Comparison of ENCODE assay signal across 8 cellular contexts in genomic region chr22:27212617-27213177, GRCh38.
DNase-seq lines count a peak whose midpoint lies in the region; TF ChIP-seq lines count a peak whose summit lies in the region.

No MANE protein-coding gene starts in this region.

- H3F3A ChIP-seq in neural progenitor cell (ENCODE audit: low read depth) = no peaks in the 10 kb centered on the region

- H3K27ac ChIP-seq in epithelial cell of prostate (peak overlapping the region; percentile 25), neural progenitor cell (no peak overlapping the region)

- H3K79me2 ChIP-seq in neural progenitor cell (ENCODE audit: low read depth) = no peaks in the 10 kb centered on the region

- H3K4me3 Mint-ChIP-seq in neural progenitor cell (no peak overlapping the region), immature natural killer cell (no peak overlapping the region)
- no peak overlapping the region for H3K4me3 Mint-ChIP-seq in activated naive CD8-positive, alpha-beta T cell treated with anti-CD3 and anti-CD28 coated beads for 36 hours

- no peaks in the 10 kb centered on the region for H3K36me3 ChIP-seq in neural progenitor cell

- H3K36me3 Mint-ChIP-seq in neural progenitor cell (no peaks in the 10 kb centered on the region), immature natural killer cell (no peaks in the 10 kb centered on the region)
- no peaks in the 10 kb centered on the region for H3K36me3 Mint-ChIP-seq in activated naive CD8-positive, alpha-beta T cell treated with anti-CD3 and anti-CD28 coated beads for 36 hours

- H3K4me1 ChIP-seq in neural progenitor cell = no peaks in the 10 kb centered on the region

- H4K20me1 ChIP-seq in neural progenitor cell (ENCODE audit: low read depth) = no peaks in the 10 kb centered on the region

- peaks cover 22% of the 10 kb centered on the region for H3K27me3 Mint-ChIP-seq in neural progenitor cell (ENCODE audit: insufficient read depth, low read depth)
- peaks cover 40% of the 10 kb centered on the region for H3K27me3 Mint-ChIP-seq in activated naive CD8-positive, alpha-beta T cell treated with anti-CD3 and anti-CD28 coated beads for 36 hours
- peaks cover 3 to 10% (median 8%) of the 10 kb centered on the region in 3 donors for H3K27me3 Mint-ChIP-seq in immature natural killer cell (ENCODE audit: low read depth in 3 of 3)

- H2AFZ ChIP-seq in neural progenitor cell (replicated peaks) = no peak overlapping the region

- no peaks in the 10 kb centered on the region for H3K9me3 ChIP-seq in neural progenitor cell (ENCODE audit: low read depth)

- H3K9ac ChIP-seq in neural progenitor cell = no peak overlapping the region

- DNase-seq in Ammon's horn (ENCODE audit: low spot score) (peak; percentile 10), NCI-H226 (peak; percentile 63), epithelial cell of prostate (ENCODE audit: low read depth, low spot score) (peak; percentile 52), neural progenitor cell (ENCODE audit: low spot score) (peak; percentile 37), anterior cingulate cortex (lab: John Stamatoyannopoulos, UW) (no peak), GF-D8 (lab: John Stamatoyannopoulos, UW) (no peak), immature natural killer cell (no peak)
- no peak for DNase-seq in activated naive CD8-positive, alpha-beta T cell treated with anti-CD3 and anti-CD28 coated beads for 36 hours

- no peak for TF ChIP-seq CTCF in neural progenitor cell (IDR thresholded peaks at IDR 0.05)

- H3K4me2 ChIP-seq in neural progenitor cell = no peak overlapping the region

- H3K4me3 ChIP-seq in neural progenitor cell = no peak overlapping the region

- H3K4me1 Mint-ChIP-seq in neural progenitor cell = peaks cover 42% of the 10 kb centered on the region
- H3K4me1 Mint-ChIP-seq in activated naive CD8-positive, alpha-beta T cell treated with anti-CD3 and anti-CD28 coated beads for 36 hours = peaks cover 4% of the 10 kb centered on the region
- no peaks in the 10 kb centered on the region for H3K4me1 Mint-ChIP-seq in immature natural killer cell

- H3K9me3 Mint-ChIP-seq in neural progenitor cell (no peaks in the 10 kb centered on the region), immature natural killer cell (no peaks in the 10 kb centered on the region)
- no peaks in the 10 kb centered on the region for H3K9me3 Mint-ChIP-seq in activated naive CD8-positive, alpha-beta T cell treated with anti-CD3 and anti-CD28 coated beads for 36 hours

- H3K27me3 ChIP-seq in neural progenitor cell = no peaks in the 10 kb centered on the region

- H3K27ac Mint-ChIP-seq in neural progenitor cell = peak overlapping the region; percentile 70
- H3K27ac Mint-ChIP-seq in activated naive CD8-positive, alpha-beta T cell treated with anti-CD3 and anti-CD28 coated beads for 36 hours = no peak overlapping the region
- H3K27ac Mint-ChIP-seq in immature natural killer cell = no peak overlapping the region

Comparison
In these comparisons a context has a peak if more than half of its experiments do, and no peak if none do; other contexts are left out.
1. DNase-seq: peak in Ammon's horn (single experiment), NCI-H226 (single experiment), epithelial cell of prostate (single experiment) and neural progenitor cell (single experiment); none in anterior cingulate cortex (0 of 58), activated naive CD8-positive, alpha-beta T cell treated with anti-CD3 and anti-CD28 coated beads for 36 hours (single experiment), GF-D8 (single experiment) and immature natural killer cell (0 of 3).